ENCODE assay signal across 20 cellular contexts in the genomic region with DNA sequence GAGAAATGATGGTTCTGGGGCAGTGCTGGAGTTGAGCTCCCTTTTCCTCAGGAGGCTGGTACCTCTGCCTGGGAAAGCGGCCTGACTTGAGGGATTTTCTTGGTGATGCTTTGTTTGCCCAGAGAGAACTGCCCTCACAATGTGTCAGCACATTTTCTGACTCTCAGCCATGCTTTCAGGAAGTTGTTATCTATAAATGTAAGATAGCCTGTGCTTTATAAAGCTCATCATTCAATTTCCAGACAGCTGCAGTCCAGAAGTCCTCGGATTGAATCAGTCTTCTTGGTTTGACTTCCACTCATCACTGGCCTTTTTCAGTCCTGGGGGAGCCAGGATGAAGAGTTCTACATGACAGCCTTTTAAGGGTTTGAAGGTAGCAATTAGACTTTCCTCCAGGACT. TPM values are rescaled to one million over a fixed set of nuclear protein-coding genes. Genes with fewer than 3 reads are reported as not detected.
"Had no signal": no experiment of that assay in that cellular context is flagged by ENCODE, and none has a peak within 500 bp of the region (broad histone marks: within the 10 kb centered on the region; RNA-seq: fewer than 3 reads in every experiment).

No MANE protein-coding gene starts in this region.

- H3K4me3 Mint-ChIP-seq: activated naive CD8-positive, alpha-beta T cell treated with anti-CD3 and anti-CD28 coated beads, Interleukin-2, amount 50 U/mL, for 24 hours; memory B cell; natural killer cell treated with Interleukin-12 subunit alpha and Interleukin-12 subunit beta and Interleukin-15 and Interleukin-18, amount 100 ng/mL, for 72 hours; stimulated activated naive CD8-positive, alpha-beta T cell treated with anti-CD3 and anti-CD28 coated beads, Interleukin-15, amount 100 ng/mL, for 72 hours had no signal

- H3K27ac Mint-ChIP-seq: activated naive CD8-positive, alpha-beta T cell treated with anti-CD3 and anti-CD28 coated beads, Interleukin-2, amount 50 U/mL, for 24 hours; memory B cell; natural killer cell treated with Interleukin-12 subunit alpha and Interleukin-12 subunit beta and Interleukin-15 and Interleukin-18, amount 100 ng/mL, for 72 hours; progenitor cell of endocrine pancreas; stimulated activated naive CD8-positive, alpha-beta T cell treated with anti-CD3 and anti-CD28 coated beads, Interleukin-15, amount 100 ng/mL, for 72 hours had no signal

- DNase-seq: activated CD4-positive, alpha-beta T cell treated with anti-CD3 and anti-CD28 coated beads, Interleukin-2, amount 50 U/mL, for 4 hours; activated naive CD4-positive, alpha-beta T cell treated with Interleukin-2 at 50 U/mL for 16 hours; activated naive CD8-positive, alpha-beta T cell treated with anti-CD3 and anti-CD28 coated beads, Interleukin-2, amount 50 U/mL, for 24 hours; activated T-cell treated with anti-CD3 and anti-CD28 coated beads for 4 hours; erythroblast; kidney glomerular epithelial cell; left ventricle myocardium superior; right cardiac atrium; small intestine; stimulated activated naive CD8-positive, alpha-beta T cell treated with anti-CD3 and anti-CD28 coated beads, Interleukin-15, amount 100 ng/mL, for 72 hours had no signal

- H3K36me3 ChIP-seq: thoracic aorta had no signal

- H3K36me3 Mint-ChIP-seq: memory B cell; natural killer cell treated with Interleukin-12 subunit alpha and Interleukin-12 subunit beta and Interleukin-15 and Interleukin-18, amount 100 ng/mL, for 72 hours had no signal

- H3K27ac ChIP-seq: thoracic aorta had no signal

- H3K9me3 Mint-ChIP-seq: activated naive CD8-positive, alpha-beta T cell treated with anti-CD3 and anti-CD28 coated beads, Interleukin-2, amount 50 U/mL, for 24 hours; memory B cell; natural killer cell treated with Interleukin-12 subunit alpha and Interleukin-12 subunit beta and Interleukin-15 and Interleukin-18, amount 100 ng/mL, for 72 hours; stimulated activated naive CD8-positive, alpha-beta T cell treated with anti-CD3 and anti-CD28 coated beads, Interleukin-15, amount 100 ng/mL, for 72 hours had no signal

- H3K9me3 ChIP-seq: thoracic aorta had no signal

- H3K4me1 Mint-ChIP-seq: activated naive CD8-positive, alpha-beta T cell treated with anti-CD3 and anti-CD28 coated beads, Interleukin-2, amount 50 U/mL, for 24 hours; memory B cell; stimulated activated naive CD8-positive, alpha-beta T cell treated with anti-CD3 and anti-CD28 coated beads, Interleukin-15, amount 100 ng/mL, for 72 hours had no signal

- ATAC-seq: activated CD4-positive, CD25-positive, alpha-beta regulatory T cell treated with anti-CD3 and anti-CD28 coated beads, Interleukin-2, amount 50 U/mL, for 24 hours; activated naive CD8-positive, alpha-beta T cell treated with anti-CD3 and anti-CD28 coated beads, Interleukin-2, amount 50 U/mL, for 24 hours; left ventricle myocardium superior; natural killer cell treated with Interleukin-12 subunit alpha and Interleukin-12 subunit beta and Interleukin-15 and Interleukin-18, amount 100 ng/mL, for 72 hours; right cardiac atrium; stimulated activated naive CD8-positive, alpha-beta T cell treated with anti-CD3 and anti-CD28 coated beads, Interleukin-15, amount 100 ng/mL, for 72 hours had no signal

- FAIRE-seq: colon, small intestine, TTC549 had no signal

- H3K4me3 ChIP-seq: thoracic aorta had no signal

RNA-seq across cellular contexts. Expression of gene ERICH6B, which starts 13.4 kb away (rescaled TPM):
- total RNA-seq: cardiac septum; left ventricle myocardium superior; natural killer cell treated with Interleukin-12 subunit alpha and Interleukin-12 subunit beta and Interleukin-15 and Interleukin-18, amount 100 ng/mL, for 72 hours; progenitor cell of endocrine pancreas; right cardiac atrium; T-helper 2 cell treated with Interferon-gamma antibody and Interleukin-4, amounts not matched to agents 100 ng/mL and 5 ng/mL, for 36 hours; thoracic aorta; ureter had no signal
- polyA plus RNA-seq: right cardiac atrium, small intestine had no signal
